ENCODE assay signal across 8 cellular contexts in genomic region chr15:68791431-68792283, GRCh38. TPM values are rescaled to one million over a fixed set of nuclear protein-coding genes. Genes with fewer than 3 reads are reported as not detected.
DNase-seq lines count a peak whose midpoint lies in the region; ATAC-seq, FAIRE-seq and TF ChIP-seq lines count a peak whose summit lies in the region.

No MANE protein-coding gene starts in this region.

- 43 to 56% (median 49%) methylated on average over 3 of the region's 3 CpGs for WGBS in heart left ventricle, 4 donors

- H3K4me3 ChIP-seq in heart left ventricle = no peak overlapping the region
- peak overlapping the region; percentile 17 for H3K4me3 ChIP-seq in naive thymus-derived CD4-positive, alpha-beta T cell (ENCODE audit: low read length)
- no peak overlapping the region for H3K4me3 ChIP-seq in foreskin fibroblast (ENCODE audit: low read depth in 1 of 2, low read length in 2 of 2)

- peak overlapping the region in 10 of 12 donors; percentile 24 to 92 (median 58) for H3K27ac ChIP-seq in heart left ventricle
- H3K27ac ChIP-seq in naive thymus-derived CD4-positive, alpha-beta T cell (ENCODE audit: low read depth, low read length) = peak overlapping the region; percentile 50

- H3K27ac Mint-ChIP-seq in naive thymus-derived CD4-positive, alpha-beta T cell = peak overlapping the region; percentile 46 to 96 (median 88)

- no peaks in the 10 kb centered on the region for H3K27me3 ChIP-seq in heart left ventricle
- H3K27me3 ChIP-seq in naive thymus-derived CD4-positive, alpha-beta T cell (ENCODE audit: control insufficient read depth in 2 of 2, insufficient read depth in 2 of 2, low read length in 2 of 2) = no peaks in the 10 kb centered on the region

- H3K36me3 Mint-ChIP-seq in naive thymus-derived CD4-positive, alpha-beta T cell = peaks cover 0 to 12% (median 0%) of the 10 kb centered on the region in 5 donors

- no peak for FAIRE-seq in HTR-8/SVneo (lab: Jason Lieb, UNC)

- H3K4me3 Mint-ChIP-seq in naive thymus-derived CD4-positive, alpha-beta T cell = peak overlapping the region; percentile 15 to 82 (median 55)

- H3K9me3 Mint-ChIP-seq in naive thymus-derived CD4-positive, alpha-beta T cell = no peaks in the 10 kb centered on the region

- no peaks in the 10 kb centered on the region for H3K9me3 ChIP-seq in heart left ventricle
- H3K9me3 ChIP-seq in naive thymus-derived CD4-positive, alpha-beta T cell (ENCODE audit: control insufficient read depth in 2 of 3, low read length in 3 of 3) = no peaks in the 10 kb centered on the region

- peaks cover 70 to 91% (median 79%) of the 10 kb centered on the region in 7 donors for H3K4me1 Mint-ChIP-seq in naive thymus-derived CD4-positive, alpha-beta T cell

- H3K27me3 Mint-ChIP-seq in naive thymus-derived CD4-positive, alpha-beta T cell = no peaks in the 10 kb centered on the region

- DNase-seq in heart left ventricle = no peak
- DNase-seq in left ventricle myocardium superior = no peak
- peak; percentile 23 for DNase-seq in activated CD8-positive, alpha-beta memory T cell treated with anti-CD3 and anti-CD28 coated beads, Interleukin-2, amount 50 U/mL, for 24 hours (ENCODE audit: extremely low read depth)
- DNase-seq in naive thymus-derived CD4-positive, alpha-beta T cell = peak in 7 of 9 donors; percentile 16 to 67 (median 40)
- no peak for DNase-seq in NCI-H1092 treated with DMSO at 0.1 percent for 48 hours (lab: John Stamatoyannopoulos, UW)
- DNase-seq in foreskin fibroblast = no peak
- DNase-seq in HTR-8/SVneo (ENCODE audit: insufficient read length, low spot score) = no peak

- peaks cover 33 to 100% (median 94%) of the 10 kb centered on the region in 12 donors for H3K4me1 ChIP-seq in heart left ventricle
- peaks cover 57 to 64% of the 10 kb centered on the region in 2 donors for H3K4me1 ChIP-seq in naive thymus-derived CD4-positive, alpha-beta T cell (ENCODE audit: control insufficient read depth in 2 of 2, insufficient read depth in 2 of 2, low read length in 2 of 2)

- POLR2A ChIA-PET in naive thymus-derived CD4-positive, alpha-beta T cell (lab: Charles Lee) = interaction anchor here (0.7 to 5.6 kb wide), 2 partner anchors 8 to 26 kb away, joined by 3 to 47 read pairs; no protein-coding TSS in a partner anchor

- ATAC-seq in heart left ventricle (peak in 1 of 4 donors; percentile 35), left ventricle myocardium superior (no peak), HG03558 (IDR thresholded peaks at IDR 0.05; ENCODE audit: extremely low read depth, unreplicated experiment) (peak; percentile 28)
- peak; percentile 81 for ATAC-seq in naive thymus-derived CD4-positive, alpha-beta T cell

- intact Hi-C loops in heart left ventricle (cut with DNase I) = loop anchor here in 1 of 10 donors (10.0 kb wide), 1 partner anchor 87 kb away; no protein-coding TSS in a partner anchor
- intact Hi-C loops in left ventricle myocardium superior (cut with micrococcal nuclease) = no loop called here
- intact Hi-C loops in naive thymus-derived CD4-positive, alpha-beta T cell (cut with micrococcal nuclease) = loop anchor here (1.0 kb wide), 2 partner anchors 26 to 29 kb away; partner anchors contain the start of gene ANP32A (in 1 of the 2)

- CTCF ChIA-PET in naive thymus-derived CD4-positive, alpha-beta T cell (lab: Charles Lee) = interaction anchor here (0.7 kb wide), 1 partner anchor 84 kb away, joined by 4 read pairs; no protein-coding TSS in a partner anchor

- no peak for TF ChIP-seq POLR2A in heart left ventricle (IDR thresholded peaks at IDR 0.05)

- TF ChIP-seq CTCF in heart left ventricle (IDR thresholded peaks at IDR 0.05) = no peak
- TF ChIP-seq CTCF in foreskin fibroblast (IDR thresholded peaks at IDR 0.05; ENCODE audit: low read depth, low read length) = no peak

- peaks cover 0 to 17% (median 9%) of the 10 kb centered on the region in 9 donors for H3K36me3 ChIP-seq in heart left ventricle
- peaks cover 0 to 26% (median 0%) of the 10 kb centered on the region in 3 experiments for H3K36me3 ChIP-seq in naive thymus-derived CD4-positive, alpha-beta T cell (ENCODE audit: control insufficient read depth in 2 of 3, insufficient read depth in 3 of 3, low read length in 3 of 3)

RNA-seq across cellular contexts. Expression of gene ANP32A, which starts 29.0 kb away (rescaled TPM):
- total RNA-seq in heart left ventricle (100 to 1,000 TPM in 8 of 9 donors, 10 to 100 TPM in 1; 55.7 to 202 (median 142) TPM), left ventricle myocardium superior (138 TPM)
- polyA plus RNA-seq in heart left ventricle = 100 to 1,000 TPM; 134 to 195 TPM
- 100 to 1,000 TPM in 4 of 5 experiments, 10 to 100 TPM in 1; 86.1 to 229 (median 136) TPM for total RNA-seq in naive thymus-derived CD4-positive, alpha-beta T cell
- 100 to 1,000 TPM in 1 of 2 donors, 10 to 100 TPM in 1; 89.6 to 111 TPM for polyA plus RNA-seq in naive thymus-derived CD4-positive, alpha-beta T cell

Comparison
In these comparisons a context has a peak if more than half of its experiments do, and no peak if none do; other contexts are left out.
1. DNase-seq: peak in activated CD8-positive, alpha-beta memory T cell treated with anti-CD3 and anti-CD28 coated beads, Interleukin-2, amount 50 U/mL, for 24 hours (single experiment) and naive thymus-derived CD4-positive, alpha-beta T cell (7 of 9); none in heart left ventricle (0 of 5), left ventricle myocardium superior (single experiment), NCI-H1092 treated with DMSO at 0.1 percent for 48 hours (single experiment), foreskin fibroblast (0 of 2) and HTR-8/SVneo (single experiment).